In genomic region chr22:42108848-42109247, GRCh38 we compare ENCODE assay signal across 26 cellular contexts. TPM values are rescaled to one million over a fixed set of nuclear protein-coding genes. Genes with fewer than 3 reads are reported as not detected.
"Had no signal": no experiment of that assay in that cellular context is flagged by ENCODE, and none has a peak within 500 bp of the region (broad histone marks: within the 10 kb centered on the region; RNA-seq: fewer than 3 reads in every experiment).

No MANE protein-coding gene starts in this region.

- H3K9ac ChIP-seq: KMS-11 had no signal

- H3K4me1 ChIP-seq: SJSA1 had no signal

- ATAC-seq: K562 had no signal

- H3K27ac ChIP-seq: HL-60, KMS-11, SJSA1, SK-N-MC had no signal

- DNase-seq: Kasumi-1, MM.1S, NCI-H1092 treated with DMSO at 0.1 percent for 48 hours, NCI-H1436, NCI-H187, NCI-H2029, NCI-H2081 treated with DMSO at 0.1 percent for 48 hours, NCI-H2171, NCI-H226, NCI-H446, NCI-H510A, NCI-H524 treated with DMSO at 0.1 percent for 48 hours, NCI-H69, NCI-H774, Right ventricle myocardium superior, RPMI8226, SIG-M5 had no signal

- H3K4me3 Mint-ChIP-seq: IgD-negative memory B cell had no signal

- H3K36me3 Mint-ChIP-seq: IgD-negative memory B cell had no signal

- H3K27me3 Mint-ChIP-seq: IgD-negative memory B cell had no signal

- H3K36me3 ChIP-seq: SJSA1 had no signal

- H3K4me3 ChIP-seq: K562, SJSA1, SK-N-MC had no signal

- H3K4me2 ChIP-seq: KMS-11 had no signal

- H3K27ac Mint-ChIP-seq: IgD-negative memory B cell had no signal

- H3K27me3 ChIP-seq: SJSA1 had no signal

- H3K4me1 Mint-ChIP-seq: IgD-negative memory B cell had no signal

- FAIRE-seq: HTR-8/SVneo, K562, RCC 7860 had no signal

RNA-seq across cellular contexts. Expression of gene CYP2D6, which starts 21.8 kb away (rescaled TPM):
- total RNA-seq: M059J, Right ventricle myocardium superior had no signal
- polyA plus RNA-seq: IgD-negative memory B cell had no signal
